In genomic region chr4:53914313-53915016, GRCh38 we compare ENCODE assay signal across 12 cellular contexts.
DNase-seq lines count a peak whose midpoint lies in the region; ATAC-seq and TF ChIP-seq lines count a peak whose summit lies in the region.
"Had no signal": no experiment of that assay in that cellular context is flagged by ENCODE, and none has a peak within 500 bp of the region (broad histone marks: within the 10 kb centered on the region; RNA-seq: fewer than 3 reads in every experiment).

No MANE protein-coding gene starts in this region.

- no peak for TF ChIP-seq CTCF in right atrium auricular region (IDR thresholded peaks at IDR 0.05)
- no peak for TF ChIP-seq CTCF in upper lobe of left lung (IDR thresholded peaks at IDR 0.05)

- DNase-seq in right atrium auricular region (ENCODE audit: low spot score), result peak; percentile 82
- no peak for DNase-seq in left ventricle myocardium superior
- DNase-seq in SJSA1 (ENCODE audit: low read depth in 1 of 2, low spot score in 2 of 2), result peak; percentile 30 to 68
- peak; percentile 79 for DNase-seq in fibroblast of peridontal ligament (ENCODE audit: extremely low read depth)
- peak in 1 of 2 donors; percentile 72 for DNase-seq in upper lobe of left lung
- DNase-seq in cerebellar nuclear complex (lab: John Stamatoyannopoulos, UW), result no peak
- no peak for DNase-seq in NCI-H748 (lab: John Stamatoyannopoulos, UW; ENCODE audit: unreplicated experiment)
- DNase-seq: activated effector memory CD4-positive, alpha-beta T cell treated with Interleukin-2 at 50 U/mL for 16 hours; effector memory CD8-positive, alpha-beta T cell; NCI-H1105 treated with DMSO at 0.1 percent for 48 hours had no signal

- no peak for TF ChIP-seq POLR2A in upper lobe of left lung (IDR thresholded peaks at IDR 0.05)

- H3K4me1 ChIP-seq in right atrium auricular region (no peaks in the 10 kb centered on the region), SJSA1 (replicated peaks) (peaks cover 10% of the 10 kb centered on the region), upper lobe of left lung (peaks cover 0 to 7% (median 2%) of the 10 kb centered on the region in 4 donors)

- WGBS in upper lobe of left lung, 2 donors, result 45 to 54% methylated on average over 4 of the region's 4 CpGs

- H3K4me3 ChIP-seq in right atrium auricular region (no peak overlapping the region), SJSA1 (no peak overlapping the region), upper lobe of left lung (no peak overlapping the region)
- H3K4me3 ChIP-seq: SK-N-MC had no signal

- ATAC-seq in left ventricle myocardium superior (no peak), upper lobe of left lung (ENCODE audit: low FRiP score in 2 of 2) (peak in 1 of 2 donors; percentile 75), GM19397 (IDR thresholded peaks at IDR 0.05; ENCODE audit: unreplicated experiment) (no peak)
- ATAC-seq: effector memory CD8-positive, alpha-beta T cell had no signal

- H3K27ac ChIP-seq in right atrium auricular region, result no peak overlapping the region
- 0 out of 2 replicates have a peak overlapping the region, but pooled peaks have one; percentile 12 for H3K27ac ChIP-seq in SJSA1
- H3K27ac ChIP-seq in upper lobe of left lung, result peak overlapping the region; percentile 45 to 76 (median 71)
- H3K27ac ChIP-seq: SK-N-MC had no signal

- no peaks in the 10 kb centered on the region for H3K27me3 ChIP-seq in right atrium auricular region
- no peaks in the 10 kb centered on the region for H3K27me3 ChIP-seq in SJSA1 (replicated peaks)
- H3K27me3 ChIP-seq in upper lobe of left lung, result no peaks in the 10 kb centered on the region

- H3K9me3 ChIP-seq in right atrium auricular region, result no peaks in the 10 kb centered on the region
- no peaks in the 10 kb centered on the region for H3K9me3 ChIP-seq in SJSA1 (replicated peaks)
- no peaks in the 10 kb centered on the region for H3K9me3 ChIP-seq in upper lobe of left lung

- intact Hi-C loops in left ventricle myocardium superior (cut with micrococcal nuclease), result loop anchor here (10.0 kb wide), 1 partner anchor 310 kb away; the partner anchor contains the start of gene PDGFRA

- no peaks in the 10 kb centered on the region for H3K36me3 ChIP-seq in right atrium auricular region
- H3K36me3 ChIP-seq in SJSA1, result no peaks in the 10 kb centered on the region
- no peaks in the 10 kb centered on the region for H3K36me3 ChIP-seq in upper lobe of left lung

- TF ChIP-seq EP300 in upper lobe of left lung (IDR thresholded peaks at IDR 0.05), result peak in 1 of 4 donors; percentile 9

Comparison
In these comparisons a context has a peak if more than half of its experiments do, and no peak if none do; other contexts are left out.
1. DNase-seq: peak in right atrium auricular region (single experiment), SJSA1 (2 of 2) and fibroblast of peridontal ligament (single experiment); none in left ventricle myocardium superior (single experiment), cerebellar nuclear complex (0 of 2) and NCI-H748 (single experiment).
2. H3K27ac ChIP-seq: peak in SJSA1 (single experiment) and upper lobe of left lung (4 of 4); none in right atrium auricular region (0 of 2).